In the genomic region with DNA sequence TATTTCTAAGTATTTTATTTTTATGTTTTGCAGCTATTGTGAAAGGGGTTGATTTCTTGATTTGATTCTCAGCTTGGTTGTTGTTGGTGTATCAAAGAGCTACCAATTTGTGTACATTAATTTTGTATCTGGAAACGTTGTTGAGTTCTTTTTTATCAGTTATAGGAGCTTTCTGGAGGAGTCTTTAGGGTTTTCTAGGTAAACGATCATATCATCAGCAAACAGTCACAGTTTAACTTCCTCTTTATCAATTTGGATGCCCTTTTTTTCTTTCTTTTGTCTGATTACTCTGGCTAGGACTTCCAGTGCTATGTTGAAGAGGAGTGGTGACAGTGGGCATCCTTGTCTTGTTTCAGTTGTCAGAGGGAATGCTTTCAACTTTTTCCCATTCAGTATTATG, we compare ENCODE assay signal across 4 cellular contexts. TPM values are rescaled to one million over a fixed set of nuclear protein-coding genes. Genes with fewer than 3 reads are reported as not detected.
"Had no signal": no experiment of that assay in that cellular context is flagged by ENCODE, and none has a peak within 500 bp of the region (broad histone marks: within the 10 kb centered on the region; RNA-seq: fewer than 3 reads in every experiment).

No MANE protein-coding gene starts in this region.

RNA-seq across cellular contexts. Expression of a gene that starts 21.5 kb away (rescaled TPM):
- total RNA-seq: HT-29, HT1080 had no signal
- polyA plus RNA-seq: HepG2, IgD-negative memory B cell had no signal
